9 cellular contexts compared by ENCODE assay signal in the genomic region with DNA sequence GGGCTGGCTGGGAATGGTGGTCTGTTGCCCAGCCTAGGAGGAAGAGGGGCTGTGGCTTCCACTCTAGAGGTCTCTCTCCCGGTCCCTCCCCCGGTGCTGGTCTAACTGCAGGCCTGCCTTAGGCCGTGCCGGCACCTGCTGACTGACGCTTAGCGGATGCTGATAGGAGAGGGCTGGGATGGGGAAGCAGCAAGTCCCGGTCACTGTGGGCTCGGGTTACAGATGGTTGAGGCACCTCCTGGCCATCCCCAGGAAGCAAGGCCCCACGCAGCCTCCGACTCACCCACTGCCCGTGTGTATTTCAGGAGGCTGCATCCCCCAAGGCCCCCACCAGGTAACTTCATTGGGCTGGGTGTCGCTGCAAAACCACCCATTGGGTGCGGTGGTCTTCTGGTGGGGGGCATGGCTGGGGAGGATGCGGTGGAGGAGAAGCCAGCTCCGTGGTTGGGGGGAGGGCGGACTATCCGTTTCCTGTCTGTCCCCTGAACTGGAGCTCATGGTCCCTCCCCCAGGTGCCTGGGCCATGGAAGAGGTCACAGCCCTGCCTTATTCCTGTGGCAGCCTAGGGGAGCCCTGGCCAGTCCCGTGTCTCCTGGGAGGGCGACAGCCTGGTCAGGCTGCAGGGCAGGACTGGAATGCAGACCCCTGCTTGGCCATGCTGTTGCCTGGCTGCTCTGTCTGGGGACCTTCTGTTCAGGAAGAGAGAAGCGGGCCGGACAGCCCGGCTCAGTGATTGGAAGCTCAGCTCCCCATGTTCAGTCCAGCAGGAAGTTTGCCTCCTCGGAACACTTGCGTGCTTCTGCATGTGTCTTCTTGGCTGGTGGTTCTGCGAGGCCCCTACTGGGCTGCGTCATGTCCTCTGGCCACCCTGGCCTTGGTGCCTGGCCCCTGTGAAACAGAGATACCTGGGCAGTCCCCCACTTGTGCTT.
A peak's percentile ranks its signal among the peaks of the same experiment; 100 is the strongest.
DNase-seq lines count a peak whose midpoint lies in the region; ATAC-seq and TF ChIP-seq lines count a peak whose summit lies in the region.
"Had no signal": no experiment of that assay in that cellular context is flagged by ENCODE, and none has a peak within 500 bp of the region (broad histone marks: within the 10 kb centered on the region; RNA-seq: fewer than 3 reads in every experiment).

No MANE protein-coding gene starts in this region.

- H4K8ac ChIP-seq in mesendoderm (ENCODE audit: low read depth, low read length): no peak overlapping the region

- H3K4me1 ChIP-seq in HUES64 (ENCODE audit: insufficient read depth, low read length) (peaks cover 43% of the 10 kb centered on the region), mesendoderm (ENCODE audit: control insufficient read depth, low read depth, low read length) (peaks cover 19% of the 10 kb centered on the region)

- TF ChIP-seq CTCF in activated CD8-positive, alpha-beta T cell treated with anti-CD3 and anti-CD28 coated beads for 36 hours (IDR thresholded peaks at IDR 0.05): no peak

- H2BK15ac ChIP-seq in mesendoderm (replicated peaks; ENCODE audit: low read depth): no peak overlapping the region

- no peak overlapping the region for H3K4me2 ChIP-seq in mesendoderm (ENCODE audit: low read length)

- DNase-seq in CMK (ENCODE audit: low read depth) (peak; percentile 69), mesendoderm (peak; percentile 94), occipital lobe (lab: John Stamatoyannopoulos, UW) (no peak)
- peak; percentile 61 for DNase-seq in activated CD8-positive, alpha-beta T cell treated with anti-CD3 and anti-CD28 coated beads for 36 hours
- no peak for DNase-seq in activated CD8-positive, alpha-beta memory T cell treated with anti-CD3 and anti-CD28 coated beads, Interleukin-2, amount 50 U/mL, for 4 hours
- DNase-seq: mucosa of descending colon had no signal

- H3K4me1 Mint-ChIP-seq in activated CD8-positive, alpha-beta T cell treated with anti-CD3 and anti-CD28 coated beads for 36 hours (ENCODE audit: low read depth): peaks cover 53% of the 10 kb centered on the region

- CTCF ChIA-PET in activated CD8-positive, alpha-beta T cell treated with anti-CD3 and anti-CD28 coated beads for 36 hours (lab: Charles Lee): interaction anchor here (0.6 to 4.0 kb wide), 7 partner anchors 11 to 97 kb away, joined by 3 to 61 read pairs (median 8); no protein-coding TSS in a partner anchor

- H3K27ac ChIP-seq in HUES64 (ENCODE audit: low read depth, low read length): peak overlapping the region; percentile 67
- peak overlapping the region; percentile 53 for H3K27ac ChIP-seq in mesendoderm (ENCODE audit: low read depth, low read length)

- H4K5ac ChIP-seq in mesendoderm (ENCODE audit: low read length): no peak overlapping the region

- H3K27me3 ChIP-seq in HUES64 (ENCODE audit: insufficient read depth, low read length) (no peaks in the 10 kb centered on the region), mesendoderm (ENCODE audit: insufficient read depth, low read length, poor library complexity) (no peaks in the 10 kb centered on the region)

- intact Hi-C loops in activated CD8-positive, alpha-beta T cell treated with anti-CD3 and anti-CD28 coated beads for 36 hours (cut with micrococcal nuclease): no loop called here

- H3K4ac ChIP-seq in mesendoderm (ENCODE audit: low read depth, low read length): no peak overlapping the region

- H3K27me3 Mint-ChIP-seq in activated CD8-positive, alpha-beta T cell treated with anti-CD3 and anti-CD28 coated beads for 36 hours: no peaks in the 10 kb centered on the region

- H3K4me3 Mint-ChIP-seq in activated CD8-positive, alpha-beta T cell treated with anti-CD3 and anti-CD28 coated beads for 36 hours: no peak overlapping the region

- H3K9ac ChIP-seq in HUES64 (ENCODE audit: low read depth, low read length): no peak overlapping the region
- H3K9ac ChIP-seq in mesendoderm (ENCODE audit: low read length): peak overlapping the region; percentile 15

- H3K18ac ChIP-seq in mesendoderm (ENCODE audit: low read length): peak overlapping the region; percentile 24

- 41% methylated on average over 26 of the region's 26 CpGs for WGBS in HUES64
- WGBS in mesendoderm (ENCODE audit: extremely low coverage, insufficient coverage, low lambda C conversion rate): no CpG with 5 or more reads among the region's 26 CpGs

- no peak overlapping the region for H2BK120ac ChIP-seq in mesendoderm (ENCODE audit: low read depth, low read length)

- H3K27ac Mint-ChIP-seq in activated CD8-positive, alpha-beta T cell treated with anti-CD3 and anti-CD28 coated beads for 36 hours: peak overlapping the region; percentile 78

- no peak overlapping the region for H3K23ac ChIP-seq in mesendoderm (ENCODE audit: low read length)

- peaks cover 26% of the 10 kb centered on the region for H3K79me1 ChIP-seq in mesendoderm (ENCODE audit: low read length)

- H3K56ac ChIP-seq in mesendoderm (ENCODE audit: low read length): peak overlapping the region; percentile 56

- H3K9me3 ChIP-seq in HUES64 (ENCODE audit: insufficient read depth, low read depth, low read length): no peaks in the 10 kb centered on the region
- H3K9me3 ChIP-seq: mucosa of descending colon had no signal

- H2BK5ac ChIP-seq in mesendoderm (ENCODE audit: low read length): peak overlapping the region; percentile 57

- H3K79me2 ChIP-seq in mesendoderm (ENCODE audit: control insufficient read depth, insufficient read depth, low read length): peaks cover 16% of the 10 kb centered on the region

- no peak overlapping the region for H3K4me3 ChIP-seq in HUES64 (ENCODE audit: low read length)
- H3K4me3 ChIP-seq in mesendoderm (ENCODE audit: low read length): no peak overlapping the region
- H3K4me3 ChIP-seq: mucosa of descending colon had no signal

- peaks cover 3% of the 10 kb centered on the region for H3K36me3 Mint-ChIP-seq in activated CD8-positive, alpha-beta T cell treated with anti-CD3 and anti-CD28 coated beads for 36 hours (ENCODE audit: low read depth)

- H2AK5ac ChIP-seq in mesendoderm (ENCODE audit: low read length): no peak overlapping the region

- H3K9me3 Mint-ChIP-seq in activated CD8-positive, alpha-beta T cell treated with anti-CD3 and anti-CD28 coated beads for 36 hours: no peaks in the 10 kb centered on the region

- POLR2A ChIA-PET in activated CD8-positive, alpha-beta T cell treated with anti-CD3 and anti-CD28 coated beads for 36 hours (lab: Charles Lee): interaction anchor here (0.7 to 6.6 kb wide), 7 partner anchors 11 to 88 kb away, joined by 3 to 31 read pairs (median 6); no protein-coding TSS in a partner anchor

- no peaks in the 10 kb centered on the region for H3K36me3 ChIP-seq in HUES64 (ENCODE audit: insufficient read depth, low read length)
- H3K36me3 ChIP-seq in mesendoderm (ENCODE audit: control insufficient read depth, insufficient read depth, low read length): no peaks in the 10 kb centered on the region

- ATAC-seq in activated CD8-positive, alpha-beta T cell treated with anti-CD3 and anti-CD28 coated beads for 36 hours: peak; percentile 38
- no peak for ATAC-seq in GM18867 (IDR thresholded peaks at IDR 0.05; ENCODE audit: unreplicated experiment)
- ATAC-seq in GM21515 (IDR thresholded peaks at IDR 0.05; ENCODE audit: unreplicated experiment): no peak
- ATAC-seq: mucosa of descending colon had no signal

Comparison
In these comparisons a context has a peak if more than half of its experiments do, and no peak if none do; other contexts are left out.
1. DNase-seq: peak in CMK (single experiment), activated CD8-positive, alpha-beta T cell treated with anti-CD3 and anti-CD28 coated beads for 36 hours (single experiment) and mesendoderm (single experiment); none in occipital lobe (single experiment) and activated CD8-positive, alpha-beta memory T cell treated with anti-CD3 and anti-CD28 coated beads, Interleukin-2, amount 50 U/mL, for 4 hours (single experiment).